In genomic region chr7:120665068-120665467, GRCh38 we compare ENCODE assay signal across 36 cellular contexts.
"Had no signal": no experiment of that assay in that cellular context is flagged by ENCODE, and none has a peak within 500 bp of the region (broad histone marks: within the 10 kb centered on the region; RNA-seq: fewer than 3 reads in every experiment).

No MANE protein-coding gene starts in this region.

- DNase-seq: Karpas-422, Kasumi-1, MG63, MM.1S, MV-4-11, NCI-H1048, NCI-H1092, NCI-H1092 treated with DMSO at 0.1 percent for 48 hours, NCI-H1105, NCI-H1105 treated with DMSO at 0.1 percent for 48 hours, NCI-H1417, NCI-H1417 treated with DMSO at 0.1 percent for 48 hours, NCI-H1436, NCI-H1436 treated with DMSO at 0.1 percent for 48 hours, NCI-H146, NCI-H1694, NCI-H1694 treated with DMSO at 0.1 percent for 48 hours, NCI-H187, NCI-H1930, NCI-H2029, NCI-H2029 treated with DMSO at 0.1 percent for 48 hours, NCI-H2081, NCI-H2081 treated with DMSO at 0.1 percent for 48 hours, NCI-H2107, NCI-H2171, NCI-H2171 treated with DMSO at 0.1 percent for 48 hours, NCI-H2227 treated with DMSO at 0.1 percent for 48 hours, NCI-H226, NCI-H345, NCI-H446, NCI-H446 treated with DMSO at 0.1 percent for 48 hours, NCI-H510A, NCI-H510A treated with DMSO at 0.1 percent for 48 hours, NCI-H524, NCI-H524 treated with DMSO at 0.1 percent for 48 hours, NCI-H526 had no signal

- H3K4me3 ChIP-seq: MG63 had no signal

- H3K27me3 ChIP-seq: MG63 had no signal

- H3K9me3 ChIP-seq: MG63 had no signal

- H3K36me3 ChIP-seq: MG63 had no signal
